ENCODE assay signal across 1 cellular context in genomic region chr12:46459881-46460545, GRCh38.
TF ChIP-seq lines count a peak whose summit lies in the region.

No MANE protein-coding gene starts in this region.

TF ChIP-seq in IMR-90, 13 proteins besides CTCF, POLR2A, EP300 and RAD21:
- TF ChIP-seq, protein P1, sequence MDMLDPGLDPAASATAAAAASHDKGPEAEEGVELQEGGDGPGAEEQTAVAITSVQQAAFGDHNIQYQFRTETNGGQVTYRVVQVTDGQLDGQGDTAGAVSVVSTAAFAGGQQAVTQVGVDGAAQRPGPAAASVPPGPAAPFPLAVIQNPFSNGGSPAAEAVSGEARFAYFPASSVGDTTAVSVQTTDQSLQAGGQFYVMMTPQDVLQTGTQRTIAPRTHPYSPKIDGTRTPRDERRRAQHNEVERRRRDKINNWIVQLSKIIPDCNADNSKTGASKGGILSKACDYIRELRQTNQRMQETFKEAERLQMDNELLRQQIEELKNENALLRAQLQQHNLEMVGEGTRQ (IDR thresholded peaks at IDR 0.05; ENCODE audit: low read depth, low read length), result no peak
- no peak for TF ChIP-seq MAZ (IDR thresholded peaks at IDR 0.05; ENCODE audit: borderline replicate concordance, low read depth, low read length)
- TF ChIP-seq FOS (IDR thresholded peaks at IDR 0.05; ENCODE audit: low read depth, low read length), result no peak
- TF ChIP-seq MAFK (IDR thresholded peaks at IDR 0.05; ENCODE audit: low read depth, low read length), result no peak
- no peak for TF ChIP-seq RFX5 (IDR thresholded peaks at IDR 0.05; ENCODE audit: low read depth, low read length)
- no peak for TF ChIP-seq NFE2L2 (IDR thresholded peaks at IDR 0.05; ENCODE audit: low read depth, low read length)
- TF ChIP-seq BHLHE40 (IDR thresholded peaks at IDR 0.05; ENCODE audit: low read depth, low read length), result no peak
- no peak for TF ChIP-seq MXI1 (IDR thresholded peaks at IDR 0.05; ENCODE audit: borderline replicate concordance, low read depth, low read length)
- TF ChIP-seq CHD1 (IDR thresholded peaks at IDR 0.05; ENCODE audit: low read depth, low read length), result no peak
- no peak for TF ChIP-seq CEBPB (IDR thresholded peaks at IDR 0.05; ENCODE audit: low read depth, low read length)
- no peak for TF ChIP-seq ELK1 (IDR thresholded peaks at IDR 0.05; ENCODE audit: borderline replicate concordance, low read depth, low read length)
